In genomic region chr6:170399955-170400558, GRCh38 we compare ENCODE assay signal across 6 cellular contexts.
DNase-seq lines count a peak whose midpoint lies in the region; ATAC-seq, FAIRE-seq and TF ChIP-seq lines count a peak whose summit lies in the region.
"Not testable (repeated sequence)": the region's sequence is repeated elsewhere in the genome, so short reads cannot be mapped to it uniquely, and the experiment has no call there.

No MANE protein-coding gene starts in this region.

- H3K27me3 Mint-ChIP-seq in activated CD8-positive, alpha-beta T cell treated with anti-CD3 and anti-CD28 coated beads for 36 hours; naive thymus-derived CD8-positive, alpha-beta T cell; stimulated activated naive CD8-positive, alpha-beta T cell treated with anti-CD3 and anti-CD28 coated beads, Interleukin-15, amount 100 ng/mL, for 72 hours: not testable (repeated sequence)

- not testable (repeated sequence) for H3K27me3 ChIP-seq in bronchial epithelial cell (ENCODE audit: control insufficient read depth, insufficient read depth, low read length)

- not testable (repeated sequence) for H3K4me1 ChIP-seq in HEK293 (ENCODE audit: control insufficient read depth, insufficient read depth, low read length)

- not testable (repeated sequence) for FAIRE-seq in bronchial epithelial cell (lab: Jason Lieb, UNC)

- peak overlapping the region; percentile 47 for H3K27ac Mint-ChIP-seq in activated CD8-positive, alpha-beta T cell treated with anti-CD3 and anti-CD28 coated beads for 36 hours
- H3K27ac Mint-ChIP-seq in naive thymus-derived CD8-positive, alpha-beta T cell = peak overlapping the region in 6 of 10 donors; percentile 1 to 40 (median 7)
- H3K27ac Mint-ChIP-seq in stimulated activated naive CD8-positive, alpha-beta T cell treated with anti-CD3 and anti-CD28 coated beads, Interleukin-15, amount 100 ng/mL, for 72 hours = peak overlapping the region; percentile 29 to 63

- peaks cover 38% of the 10 kb centered on the region for H3K36me3 Mint-ChIP-seq in activated CD8-positive, alpha-beta T cell treated with anti-CD3 and anti-CD28 coated beads for 36 hours (ENCODE audit: low read depth)
- peaks cover 4 to 72% (median 27%) of the 10 kb centered on the region in 3 donors for H3K36me3 Mint-ChIP-seq in naive thymus-derived CD8-positive, alpha-beta T cell

- not testable (repeated sequence) for TF ChIP-seq CTCF in HEK293 (tag by site-specific recombination; IDR thresholded peaks at IDR 0.05); activated CD8-positive, alpha-beta T cell treated with anti-CD3 and anti-CD28 coated beads for 36 hours (IDR thresholded peaks at IDR 0.05); bronchial epithelial cell (IDR thresholded peaks at IDR 0.05; ENCODE audit: insufficient read depth, low read length, severe bottlenecking)

- CTCF ChIA-PET in HEK293 (lab: Yijun Ruan, JAX); activated CD8-positive, alpha-beta T cell treated with anti-CD3 and anti-CD28 coated beads for 36 hours (lab: Charles Lee): not testable (repeated sequence)

- not testable (repeated sequence) for H3K9me3 Mint-ChIP-seq in activated CD8-positive, alpha-beta T cell treated with anti-CD3 and anti-CD28 coated beads for 36 hours; naive thymus-derived CD8-positive, alpha-beta T cell; stimulated activated naive CD8-positive, alpha-beta T cell treated with anti-CD3 and anti-CD28 coated beads, Interleukin-15, amount 100 ng/mL, for 72 hours

- H3K4me1 Mint-ChIP-seq in activated CD8-positive, alpha-beta T cell treated with anti-CD3 and anti-CD28 coated beads for 36 hours (ENCODE audit: low read depth); naive thymus-derived CD8-positive, alpha-beta T cell; stimulated activated naive CD8-positive, alpha-beta T cell treated with anti-CD3 and anti-CD28 coated beads, Interleukin-15, amount 100 ng/mL, for 72 hours: not testable (repeated sequence)

- H3K4me3 Mint-ChIP-seq in activated CD8-positive, alpha-beta T cell treated with anti-CD3 and anti-CD28 coated beads for 36 hours; naive thymus-derived CD8-positive, alpha-beta T cell; stimulated activated naive CD8-positive, alpha-beta T cell treated with anti-CD3 and anti-CD28 coated beads, Interleukin-15, amount 100 ng/mL, for 72 hours: not testable (repeated sequence)

- POLR2A ChIA-PET in HEK293 (lab: Yijun Ruan, JAX); activated CD8-positive, alpha-beta T cell treated with anti-CD3 and anti-CD28 coated beads for 36 hours (lab: Charles Lee); naive thymus-derived CD8-positive, alpha-beta T cell (lab: Charles Lee): not testable (repeated sequence)

- not testable (repeated sequence) for ATAC-seq in activated CD8-positive, alpha-beta T cell treated with anti-CD3 and anti-CD28 coated beads for 36 hours; naive thymus-derived CD8-positive, alpha-beta T cell; stimulated activated naive CD8-positive, alpha-beta T cell treated with anti-CD3 and anti-CD28 coated beads, Interleukin-15, amount 100 ng/mL, for 72 hours
- peak; percentile 85 for ATAC-seq in esophagus mucosa

- not testable (repeated sequence) for H3K9me3 ChIP-seq in HEK293 (ENCODE audit: control insufficient read depth, insufficient read depth, low read depth, low read length)

- DNase-seq in activated CD8-positive, alpha-beta T cell treated with anti-CD3 and anti-CD28 coated beads for 36 hours; naive thymus-derived CD8-positive, alpha-beta T cell: not testable (repeated sequence)
- DNase-seq in bronchial epithelial cell (ENCODE audit: low read depth) = peak; percentile 93
- DNase-seq in stimulated activated naive CD8-positive, alpha-beta T cell treated with anti-CD3 and anti-CD28 coated beads, Interleukin-15, amount 100 ng/mL, for 72 hours = peak in 1 of 2 donors; percentile 19

- H3K36me3 ChIP-seq in HEK293 (ENCODE audit: control insufficient read depth in 2 of 2, insufficient read depth in 1 of 2, low read length in 2 of 2) (peaks cover 11 to 89% of the 10 kb centered on the region in 2 experiments; a peak in 2 of 3 replicates), bronchial epithelial cell (ENCODE audit: control insufficient read depth, insufficient read depth, low read length) (peaks cover 16% of the 10 kb centered on the region)

- not testable (repeated sequence) for H3K4me3 ChIP-seq in HEK293 (ENCODE audit: low read depth, low read length); bronchial epithelial cell (ENCODE audit: low read depth, low read length)

- intact Hi-C loops in activated CD8-positive, alpha-beta T cell treated with anti-CD3 and anti-CD28 coated beads for 36 hours (cut with micrococcal nuclease) = not testable (repeated sequence)

- not testable (repeated sequence) for H3K27ac ChIP-seq in HEK293 (ENCODE audit: extremely low read depth, low read depth, low read length)

TF ChIP-seq in HEK293, 187 proteins besides CTCF, POLR2A, EP300 and RAD21:
- TF ChIP-seq ATF2 (tag by site-specific recombination; IDR thresholded peaks at IDR 0.05; ENCODE audit: low read depth) (peak; percentile 62), ZNF629 (tag by site-specific recombination; IDR thresholded peaks at IDR 0.05) (peak; percentile 61; the same call in 1 of the 2 replicates)
